1 cellular context compared by ENCODE assay signal in the genomic region with DNA sequence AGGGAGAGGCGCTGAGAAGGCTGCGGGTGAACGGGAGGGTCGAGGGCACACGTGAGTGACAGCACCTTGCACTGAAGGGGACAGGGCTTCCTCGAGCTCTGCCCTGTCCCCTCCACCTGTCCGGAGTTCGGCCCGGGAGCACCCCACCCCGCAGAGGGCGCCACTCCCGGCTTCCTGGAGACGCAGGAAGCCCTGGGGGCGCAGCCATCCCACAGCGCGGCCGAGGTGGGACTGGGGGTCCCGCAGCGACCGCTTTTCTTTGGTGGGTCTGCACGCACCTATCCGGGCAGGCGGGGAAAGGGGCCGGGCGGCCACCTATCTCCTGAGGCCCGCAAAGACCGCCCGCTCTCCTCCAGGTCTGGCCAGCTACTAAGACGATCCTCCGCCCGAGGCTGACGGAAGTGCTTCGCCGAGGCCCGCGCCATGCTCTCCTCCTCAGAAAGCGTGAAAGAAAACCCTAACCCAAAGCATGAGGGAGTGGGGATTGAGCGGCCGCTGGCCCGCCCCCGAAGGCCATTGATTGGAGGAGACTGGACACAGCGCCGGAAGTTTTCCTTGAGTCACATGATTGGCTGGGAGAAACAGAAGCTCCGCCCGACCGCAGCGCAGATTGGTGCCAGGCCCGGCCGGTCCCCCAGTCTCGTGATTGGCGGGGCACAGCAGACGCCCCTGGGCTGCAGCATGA.
TF ChIP-seq lines count a peak whose summit lies in the region.

No MANE protein-coding gene starts in this region.

TF ChIP-seq in HepG2, 621 proteins besides CTCF, POLR2A, EP300 and RAD21 (continued from another document):
- TF ChIP-seq, protein P1, sequence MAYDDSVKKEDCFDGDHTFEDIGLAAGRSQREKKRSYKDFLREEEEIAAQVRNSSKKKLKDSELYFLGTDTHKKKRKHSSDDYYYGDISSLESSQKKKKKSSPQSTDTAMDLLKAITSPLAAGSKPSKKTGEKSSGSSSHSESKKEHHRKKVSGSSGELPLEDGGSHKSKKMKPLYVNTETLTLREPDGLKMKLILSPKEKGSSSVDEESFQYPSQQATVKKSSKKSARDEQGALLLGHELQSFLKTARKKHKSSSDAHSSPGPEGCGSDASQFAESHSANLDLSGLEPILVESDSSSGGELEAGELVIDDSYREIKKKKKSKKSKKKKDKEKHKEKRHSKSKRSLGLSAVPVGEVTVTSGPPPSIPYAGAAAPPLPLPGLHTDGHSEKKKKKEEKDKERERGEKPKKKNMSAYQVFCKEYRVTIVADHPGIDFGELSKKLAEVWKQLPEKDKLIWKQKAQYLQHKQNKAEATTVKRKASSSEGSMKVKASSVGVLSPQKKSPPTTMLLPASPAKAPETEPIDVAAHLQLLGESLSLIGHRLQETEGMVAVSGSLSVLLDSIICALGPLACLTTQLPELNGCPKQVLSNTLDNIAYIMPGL (CRISPR knock-in tag; IDR thresholded peaks at IDR 0.05; ENCODE audit: borderline replicate concordance in 1 of 2, low read depth in 1 of 2), result peak; percentile 82 to 94; a peak in 3 of 4 replicates
- peak; percentile 85 for TF ChIP-seq MEIS2 (CRISPR knock-in tag; IDR thresholded peaks at IDR 0.05)
- no peak; the same call in 1 of the 2 replicates for TF ChIP-seq ZMYM3 (CRISPR knock-in tag; IDR thresholded peaks at IDR 0.05)
- peak; percentile 35; the same call in 1 of the 2 replicates for TF ChIP-seq NCOA1 (CRISPR knock-in tag; IDR thresholded peaks at IDR 0.05)
- TF ChIP-seq SSRP1 (CRISPR knock-in tag; IDR thresholded peaks at IDR 0.05), result peak; percentile 77; the same call in 1 of the 2 replicates
- peak; percentile 26; the same call in 1 of the 2 replicates for TF ChIP-seq ZNF337 (CRISPR knock-in tag; IDR thresholded peaks at IDR 0.05; ENCODE audit: borderline replicate concordance, low read depth)
- TF ChIP-seq BORCS8-MEF2B (CRISPR knock-in tag; IDR thresholded peaks at IDR 0.05), result peak; percentile 96
- TF ChIP-seq CREM (IDR thresholded peaks at IDR 0.05), result peak; percentile 72
- TF ChIP-seq CREM (CRISPR knock-in tag; IDR thresholded peaks at IDR 0.05), result no peak
- TF ChIP-seq, protein P2, sequence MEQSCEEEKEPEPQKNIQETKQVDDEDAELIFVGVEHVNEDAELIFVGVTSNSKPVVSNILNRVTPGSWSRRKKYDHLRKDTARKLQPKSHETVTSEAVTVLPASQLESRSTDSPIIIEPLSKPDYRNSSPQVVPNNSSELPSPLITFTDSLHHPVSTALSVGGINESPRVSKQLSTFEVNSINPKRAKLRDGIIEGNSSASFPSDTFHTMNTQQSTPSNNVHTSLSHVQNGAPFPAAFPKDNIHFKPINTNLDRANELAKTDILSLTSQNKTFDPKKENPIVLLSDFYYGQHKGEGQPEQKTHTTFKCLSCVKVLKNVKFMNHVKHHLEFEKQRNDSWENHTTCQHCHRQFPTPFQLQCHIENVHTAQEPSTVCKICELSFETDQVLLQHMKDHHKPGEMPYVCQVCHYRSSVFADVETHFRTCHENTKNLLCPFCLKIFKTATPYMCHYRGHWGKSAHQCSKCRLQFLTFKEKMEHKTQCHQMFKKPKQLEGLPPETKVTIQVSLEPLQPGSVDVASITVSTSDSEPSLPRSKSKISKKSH (CRISPR knock-in tag; IDR thresholded peaks at IDR 0.05; ENCODE audit: borderline replicate concordance), result peak; percentile 60
- peak; percentile 96 for TF ChIP-seq SMAD3 (CRISPR knock-in tag; IDR thresholded peaks at IDR 0.05)
- TF ChIP-seq NCOA2 (CRISPR knock-in tag; IDR thresholded peaks at IDR 0.05), result peak; percentile 65
- peak; percentile 71 for TF ChIP-seq MEF2D (CRISPR knock-in tag; IDR thresholded peaks at IDR 0.05)
- TF ChIP-seq, protein P3, sequence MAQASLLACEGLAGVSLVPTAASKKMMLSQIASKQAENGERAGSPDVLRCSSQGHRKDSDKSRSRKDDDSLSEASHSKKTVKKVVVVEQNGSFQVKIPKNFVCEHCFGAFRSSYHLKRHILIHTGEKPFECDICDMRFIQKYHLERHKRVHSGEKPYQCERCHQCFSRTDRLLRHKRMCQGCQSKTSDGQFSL (CRISPR knock-in tag; IDR thresholded peaks at IDR 0.05), result peak; percentile 83
- 0 out of 2 replicates have a peak, but pooled peaks have one; percentile 19 for TF ChIP-seq SIN3B (IDR thresholded peaks at IDR 0.05; ENCODE audit: low read length)
- TF ChIP-seq NR2C2 (CRISPR knock-in tag; IDR thresholded peaks at IDR 0.05; ENCODE audit: borderline replicate concordance), result peak; percentile 76
- peak; percentile 93 for TF ChIP-seq ATF7-NPFF (CRISPR knock-in tag; IDR thresholded peaks at IDR 0.05; ENCODE audit: low read depth)
- TF ChIP-seq, protein P4, sequence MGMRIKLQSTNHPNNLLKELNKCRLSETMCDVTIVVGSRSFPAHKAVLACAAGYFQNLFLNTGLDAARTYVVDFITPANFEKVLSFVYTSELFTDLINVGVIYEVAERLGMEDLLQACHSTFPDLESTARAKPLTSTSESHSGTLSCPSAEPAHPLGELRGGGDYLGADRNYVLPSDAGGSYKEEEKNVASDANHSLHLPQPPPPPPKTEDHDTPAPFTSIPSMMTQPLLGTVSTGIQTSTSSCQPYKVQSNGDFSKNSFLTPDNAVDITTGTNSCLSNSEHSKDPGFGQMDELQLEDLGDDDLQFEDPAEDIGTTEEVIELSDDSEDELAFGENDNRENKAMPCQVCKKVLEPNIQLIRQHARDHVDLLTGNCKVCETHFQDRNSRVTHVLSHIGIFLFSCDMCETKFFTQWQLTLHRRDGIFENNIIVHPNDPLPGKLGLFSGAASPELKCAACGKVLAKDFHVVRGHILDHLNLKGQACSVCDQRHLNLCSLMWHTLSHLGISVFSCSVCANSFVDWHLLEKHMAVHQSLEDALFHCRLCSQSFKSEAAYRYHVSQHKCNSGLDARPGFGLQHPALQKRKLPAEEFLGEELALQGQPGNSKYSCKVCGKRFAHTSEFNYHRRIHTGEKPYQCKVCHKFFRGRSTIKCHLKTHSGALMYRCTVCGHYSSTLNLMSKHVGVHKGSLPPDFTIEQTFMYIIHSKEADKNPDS (CRISPR knock-in tag; IDR thresholded peaks at IDR 0.05), result no peak; the same call in 1 of the 2 replicates
- peak; percentile 72; the same call in 1 of the 2 replicates for TF ChIP-seq GFI1 (CRISPR knock-in tag; IDR thresholded peaks at IDR 0.05; ENCODE audit: borderline replicate concordance)
- TF ChIP-seq, protein P5, sequence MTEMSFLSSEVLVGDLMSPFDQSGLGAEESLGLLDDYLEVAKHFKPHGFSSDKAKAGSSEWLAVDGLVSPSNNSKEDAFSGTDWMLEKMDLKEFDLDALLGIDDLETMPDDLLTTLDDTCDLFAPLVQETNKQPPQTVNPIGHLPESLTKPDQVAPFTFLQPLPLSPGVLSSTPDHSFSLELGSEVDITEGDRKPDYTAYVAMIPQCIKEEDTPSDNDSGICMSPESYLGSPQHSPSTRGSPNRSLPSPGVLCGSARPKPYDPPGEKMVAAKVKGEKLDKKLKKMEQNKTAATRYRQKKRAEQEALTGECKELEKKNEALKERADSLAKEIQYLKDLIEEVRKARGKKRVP (CRISPR knock-in tag; IDR thresholded peaks at IDR 0.05), result peak in 1 of 2 experiments; percentile 60; a peak in 3 of 4 replicates
- 0 out of 2 replicates have a peak, but pooled peaks have one; percentile 49 for TF ChIP-seq DR1 (CRISPR knock-in tag; IDR thresholded peaks at IDR 0.05)
- TF ChIP-seq NFYC (CRISPR knock-in tag; IDR thresholded peaks at IDR 0.05), result peak; percentile 96
- TF ChIP-seq NFATC3 (CRISPR knock-in tag; IDR thresholded peaks at IDR 0.05), result no peak; the same call in 1 of the 2 replicates
- peak; percentile 78 for TF ChIP-seq RXRB (CRISPR knock-in tag; IDR thresholded peaks at IDR 0.05; ENCODE audit: borderline replicate concordance)
